Comparison of ENCODE assay signal across 16 cellular contexts in genomic region chr19:49688531-49689132, GRCh38. TPM values are rescaled to one million over a fixed set of nuclear protein-coding genes. Genes with fewer than 3 reads are reported as not detected.
A peak's percentile ranks its signal among the peaks of the same experiment; 100 is the strongest.
DNase-seq lines count a peak whose midpoint lies in the region; ATAC-seq, FAIRE-seq and TF ChIP-seq lines count a peak whose summit lies in the region.
"Had no signal": no experiment of that assay in that cellular context is flagged by ENCODE, and none has a peak within 500 bp of the region (broad histone marks: within the 10 kb centered on the region; RNA-seq: fewer than 3 reads in every experiment).

No MANE protein-coding gene starts in this region.

- H3K27ac ChIP-seq in BLaER1 treated with 17β-estradiol and CSF1 and Interleukin-3, amounts not matched to agents 10 nM and 100 nM, result peak overlapping the region in 6 of 11 experiments; percentile 33 to 77 (median 59); a peak in 9 of 22 replicates
- H3K27ac ChIP-seq in neural cell (ENCODE audit: low read length), result peak overlapping the region; percentile 99

- peak; percentile 6 for TF ChIP-seq POLR2A in GM19099 (IDR thresholded peaks at IDR 0.05; ENCODE audit: extremely low read depth, insufficient read length, low read depth)

- H3K9me3 Mint-ChIP-seq in dendritic cell treated with granulocyte-macrophage colony-stimulating factor and Interleukin-4, amounts not matched to agents 40 ng/mL and 50 ng/mL, for 4 days, result no peaks in the 10 kb centered on the region
- H3K9me3 Mint-ChIP-seq: CD4-positive, CD25-positive, alpha-beta regulatory T cell; naive B cell had no signal

- FAIRE-seq in urothelium cell line (lab: Jason Lieb, UNC), result no peak

- DNase-seq in NCI-H2029 (lab: John Stamatoyannopoulos, UW), result no peak
- DNase-seq in urothelium cell line (ENCODE audit: low spot score), result no peak
- DNase-seq: body of pancreas; CD4-positive, CD25-positive, alpha-beta regulatory T cell; HCEC 1CT; kidney glomerular epithelial cell; MG63; naive B cell; NCI-H2171; SW 1271 had no signal

- H3K27me3 ChIP-seq in BLaER1 treated with 17β-estradiol and CSF1 and Interleukin-3, amounts not matched to agents 10 nM and 100 nM, result peaks cover 21 to 35% (median 30%) of the 10 kb centered on the region in 11 experiments
- H3K27me3 ChIP-seq in neural cell (ENCODE audit: insufficient read depth, low read depth, low read length), result no peaks in the 10 kb centered on the region
- H3K27me3 ChIP-seq: body of pancreas, MG63 had no signal

- H3K9ac ChIP-seq in BLaER1 treated with 17β-estradiol and CSF1 and Interleukin-3, amounts not matched to agents 10 nM and 100 nM, result peak overlapping the region in 6 of 11 experiments; percentile 29 to 66 (median 48); a peak in 10 of 22 replicates
- H3K9ac ChIP-seq in neural cell (ENCODE audit: low read length), result peak overlapping the region; percentile 98

- TF ChIP-seq EP300 in neural cell (conservative IDR thresholded peaks at IDR 0.05; ENCODE audit: poor library complexity, severe bottlenecking), result no peak

- H2AFZ ChIP-seq in neural cell (ENCODE audit: low read depth, low read length), result no peak overlapping the region

- H3K4me2 ChIP-seq in BLaER1 treated with 17β-estradiol and CSF1 and Interleukin-3, amounts not matched to agents 10 nM and 100 nM, result peak overlapping the region; percentile 64 to 95 (median 89); a peak in 20 of 22 replicates
- peak overlapping the region; percentile 68 for H3K4me2 ChIP-seq in neural cell (ENCODE audit: low read length)

- H4K20me1 ChIP-seq in BLaER1 treated with 17β-estradiol and CSF1 and Interleukin-3, amounts not matched to agents 10 nM and 100 nM, result peaks cover 0 to 69% (median 62%) of the 10 kb centered on the region in 11 experiments; a peak in 21 of 22 replicates
- no peaks in the 10 kb centered on the region for H4K20me1 ChIP-seq in neural cell (ENCODE audit: insufficient read depth)

- no peaks in the 10 kb centered on the region for H3K9me3 ChIP-seq in BLaER1 treated with 17β-estradiol and CSF1 and Interleukin-3, amounts not matched to agents 10 nM and 100 nM (replicated peaks in 1 of 11)
- no peaks in the 10 kb centered on the region for H3K9me3 ChIP-seq in neural cell (ENCODE audit: low read length)
- H3K9me3 ChIP-seq: body of pancreas, MG63 had no signal

- ATAC-seq in GM21723 (IDR thresholded peaks at IDR 0.05; ENCODE audit: unreplicated experiment) (no peak), HG02870 (IDR thresholded peaks at IDR 0.05; ENCODE audit: unreplicated experiment) (no peak)
- ATAC-seq: body of pancreas had no signal

- intact Hi-C loops in dendritic cell treated with granulocyte-macrophage colony-stimulating factor and Interleukin-4, amounts not matched to agents 40 ng/mL and 50 ng/mL, for 4 days (cut with micrococcal nuclease), result no loop called here

- no peak for TF ChIP-seq RAD21 in neural cell (conservative IDR thresholded peaks at IDR 0.05)

- no peaks in the 10 kb centered on the region for H3K9me2 ChIP-seq in neural cell (ENCODE audit: insufficient read depth, low read length)

- no peaks in the 10 kb centered on the region for H3F3A ChIP-seq in neural cell (ENCODE audit: insufficient read depth, low read length, poor library complexity, severe bottlenecking)

- peak overlapping the region in 4 of 10 experiments; percentile 45 to 65 (median 52); a peak in 8 of 20 replicates for H3K4me3 ChIP-seq in BLaER1 treated with 17β-estradiol and CSF1 and Interleukin-3, amounts not matched to agents 10 nM and 100 nM
- H3K4me3 ChIP-seq in neural cell (ENCODE audit: low read length), result peak overlapping the region; percentile 71
- H3K4me3 ChIP-seq: body of pancreas, MG63 had no signal

- H3K27ac Mint-ChIP-seq in dendritic cell treated with granulocyte-macrophage colony-stimulating factor and Interleukin-4, amounts not matched to agents 40 ng/mL and 50 ng/mL, for 4 days, result peak overlapping the region; percentile 61

- H3K36me3 Mint-ChIP-seq in dendritic cell treated with granulocyte-macrophage colony-stimulating factor and Interleukin-4, amounts not matched to agents 40 ng/mL and 50 ng/mL, for 4 days (ENCODE audit: low read depth), result peaks cover 59% of the 10 kb centered on the region

- no peak overlapping the region for H3K4me3 Mint-ChIP-seq in dendritic cell treated with granulocyte-macrophage colony-stimulating factor and Interleukin-4, amounts not matched to agents 40 ng/mL and 50 ng/mL, for 4 days

- H3K27me3 Mint-ChIP-seq in dendritic cell treated with granulocyte-macrophage colony-stimulating factor and Interleukin-4, amounts not matched to agents 40 ng/mL and 50 ng/mL, for 4 days, result peaks cover 52% of the 10 kb centered on the region

- peaks cover 21% of the 10 kb centered on the region for H3K79me2 ChIP-seq in neural cell (replicated peaks; ENCODE audit: insufficient read depth, low read length)

- peaks cover 37 to 82% (median 56%) of the 10 kb centered on the region in 10 experiments for H3K4me1 ChIP-seq in BLaER1 treated with 17β-estradiol and CSF1 and Interleukin-3, amounts not matched to agents 10 nM and 100 nM

- TF ChIP-seq CTCF in neural cell (IDR thresholded peaks at IDR 0.05; ENCODE audit: poor library complexity, severe bottlenecking), result no peak

- H3K36me3 ChIP-seq in BLaER1 treated with 17β-estradiol and CSF1 and Interleukin-3, amounts not matched to agents 10 nM and 100 nM, result peaks cover 25 to 65% (median 57%) of the 10 kb centered on the region in 11 experiments
- H3K36me3 ChIP-seq in neural cell (ENCODE audit: insufficient read depth, low read length), result no peaks in the 10 kb centered on the region

- peaks cover 52% of the 10 kb centered on the region for H3K4me1 Mint-ChIP-seq in dendritic cell treated with granulocyte-macrophage colony-stimulating factor and Interleukin-4, amounts not matched to agents 40 ng/mL and 50 ng/mL, for 4 days (ENCODE audit: low read depth)

TF ChIP-seq in neural cell, 6 proteins besides CTCF, POLR2A, EP300 and RAD21:
- TF ChIP-seq TAF1 (IDR thresholded peaks at IDR 0.05; ENCODE audit: low read depth), result no peak
- TF ChIP-seq POLR2AphosphoS5 (IDR thresholded peaks at IDR 0.05), result no peak
- TF ChIP-seq EZH2 (IDR thresholded peaks at IDR 0.05; ENCODE audit: borderline replicate concordance, insufficient read depth, low read length, poor library complexity, severe bottlenecking), result no peak
- no peak for TF ChIP-seq SMC3 (conservative IDR thresholded peaks at IDR 0.05; ENCODE audit: poor library complexity)
- TF ChIP-seq, protein P1, sequence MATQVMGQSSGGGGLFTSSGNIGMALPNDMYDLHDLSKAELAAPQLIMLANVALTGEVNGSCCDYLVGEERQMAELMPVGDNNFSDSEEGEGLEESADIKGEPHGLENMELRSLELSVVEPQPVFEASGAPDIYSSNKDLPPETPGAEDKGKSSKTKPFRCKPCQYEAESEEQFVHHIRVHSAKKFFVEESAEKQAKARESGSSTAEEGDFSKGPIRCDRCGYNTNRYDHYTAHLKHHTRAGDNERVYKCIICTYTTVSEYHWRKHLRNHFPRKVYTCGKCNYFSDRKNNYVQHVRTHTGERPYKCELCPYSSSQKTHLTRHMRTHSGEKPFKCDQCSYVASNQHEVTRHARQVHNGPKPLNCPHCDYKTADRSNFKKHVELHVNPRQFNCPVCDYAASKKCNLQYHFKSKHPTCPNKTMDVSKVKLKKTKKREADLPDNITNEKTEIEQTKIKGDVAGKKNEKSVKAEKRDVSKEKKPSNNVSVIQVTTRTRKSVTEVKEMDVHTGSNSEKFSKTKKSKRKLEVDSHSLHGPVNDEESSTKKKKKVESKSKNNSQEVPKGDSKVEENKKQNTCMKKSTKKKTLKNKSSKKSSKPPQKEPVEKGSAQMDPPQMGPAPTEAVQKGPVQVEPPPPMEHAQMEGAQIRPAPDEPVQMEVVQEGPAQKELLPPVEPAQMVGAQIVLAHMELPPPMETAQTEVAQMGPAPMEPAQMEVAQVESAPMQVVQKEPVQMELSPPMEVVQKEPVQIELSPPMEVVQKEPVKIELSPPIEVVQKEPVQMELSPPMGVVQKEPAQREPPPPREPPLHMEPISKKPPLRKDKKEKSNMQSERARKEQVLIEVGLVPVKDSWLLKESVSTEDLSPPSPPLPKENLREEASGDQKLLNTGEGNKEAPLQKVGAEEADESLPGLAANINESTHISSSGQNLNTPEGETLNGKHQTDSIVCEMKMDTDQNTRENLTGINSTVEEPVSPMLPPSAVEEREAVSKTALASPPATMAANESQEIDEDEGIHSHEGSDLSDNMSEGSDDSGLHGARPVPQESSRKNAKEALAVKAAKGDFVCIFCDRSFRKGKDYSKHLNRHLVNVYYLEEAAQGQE (IDR thresholded peaks at IDR 0.05; ENCODE audit: borderline replicate concordance), result no peak
- no peak for TF ChIP-seq MXI1 (conservative IDR thresholded peaks at IDR 0.05; ENCODE audit: poor library complexity, severe bottlenecking)

RNA-seq across cellular contexts. Expression of gene ADM5, which starts 0.8 kb away (rescaled TPM):
- 6.7 and 7.2 TPM in 2 replicates for polyA plus RNA-seq in neural cell
- polyA minus RNA-seq in neural cell, result 0.93 and 2.4 TPM in 2 replicates

RNA-seq across cellular contexts. Expression of gene CPT1C, which starts 2.3 kb away (rescaled TPM):
- polyA plus RNA-seq in neural cell, result 204 and 240 TPM in 2 replicates
- polyA minus RNA-seq in neural cell, result 102 and 112 TPM in 2 replicates

RNA-seq across cellular contexts. Expression of gene PRMT1, which starts 11.6 kb away (rescaled TPM):
- 610 and 682 TPM in 2 replicates for polyA plus RNA-seq in neural cell
- polyA minus RNA-seq in neural cell, result 347 and 408 TPM in 2 replicates

RNA-seq across cellular contexts. Expression of gene BCL2L12, which starts 22.9 kb away (rescaled TPM):
- polyA plus RNA-seq in neural cell, result 1.1 TPM in 1 of 2 replicates, not detected in the other
- polyA minus RNA-seq in neural cell, result not detected in 2 replicates

RNA-seq across cellular contexts. Expression of gene IRF3, which starts 23.0 kb away (rescaled TPM):
- polyA plus RNA-seq in neural cell, result 31.3 and 39.4 TPM in 2 replicates
- 16.6 TPM in 2 replicates for polyA minus RNA-seq in neural cell
